ENCODE assay signal across 8 cellular contexts in genomic region chr15:78000089-78000926, GRCh38.
DNase-seq lines count a peak whose midpoint lies in the region; ATAC-seq and TF ChIP-seq lines count a peak whose summit lies in the region.

No MANE protein-coding gene starts in this region.

- peak; percentile 34 to 73 for TF ChIP-seq CTCF in right atrium auricular region (IDR thresholded peaks at IDR 0.05)

- ATAC-seq in HG03108 (IDR thresholded peaks at IDR 0.05; ENCODE audit: unreplicated experiment) (peak; percentile 66), HG02870 (IDR thresholded peaks at IDR 0.05; ENCODE audit: unreplicated experiment) (no peak)

- H3K36me3 Mint-ChIP-seq in activated naive CD4-positive, alpha-beta T cell treated with anti-CD3 and anti-CD28 coated beads, Interleukin-2, amount 10 ng/mL, durations not matched to agents 7 days and 5 days, result peaks cover 51% of the 10 kb centered on the region

- peaks cover 30% of the 10 kb centered on the region for H3K36me3 ChIP-seq in right atrium auricular region

- peaks cover 0 to 34% of the 10 kb centered on the region in 2 donors for H3K4me1 ChIP-seq in right atrium auricular region

- DNase-seq in GDM1 (lab: John Stamatoyannopoulos, UW), result peak; percentile 46
- peak; percentile 26 for DNase-seq in SKM-1 treated with dmso at 0.1 percent for 144 hours (lab: John Stamatoyannopoulos, UW; ENCODE audit: unreplicated experiment)
- peak; percentile 84 for DNase-seq in activated naive CD4-positive, alpha-beta T cell treated with anti-CD3 and anti-CD28 coated beads, Interleukin-2, amount 10 ng/mL, durations not matched to agents 7 days and 5 days
- DNase-seq in right atrium auricular region (ENCODE audit: low spot score), result no peak
- DNase-seq in stimulated activated CD4-positive, alpha-beta T cell treated with anti-CD3 and anti-CD28 coated beads, Interleukin-12 subunit alpha, Interleukin-12 subunit beta, amount 100 ng/mL, for 24 hours (ENCODE audit: low read depth in 2 of 2), result peak; percentile 60 to 73
- no peak for DNase-seq in NCI-H1092 (lab: John Stamatoyannopoulos, UW)

- H3K27me3 ChIP-seq in right atrium auricular region, result no peaks in the 10 kb centered on the region

- CTCF ChIA-PET in activated naive CD4-positive, alpha-beta T cell treated with anti-CD3 and anti-CD28 coated beads, Interleukin-2, amount 10 ng/mL, durations not matched to agents 7 days and 5 days (lab: Charles Lee), result interaction anchor here (1.0 to 4.0 kb wide), 6 partner anchors 13 to 122 kb away, joined by 3 to 51 read pairs (median 4); no protein-coding TSS in a partner anchor

- H3K27ac Mint-ChIP-seq in activated naive CD4-positive, alpha-beta T cell treated with anti-CD3 and anti-CD28 coated beads, Interleukin-2, amount 10 ng/mL, durations not matched to agents 7 days and 5 days, result peak overlapping the region; percentile 12

- H3K9me3 Mint-ChIP-seq in activated naive CD4-positive, alpha-beta T cell treated with anti-CD3 and anti-CD28 coated beads, Interleukin-2, amount 10 ng/mL, durations not matched to agents 7 days and 5 days, result no peaks in the 10 kb centered on the region

- H3K4me3 ChIP-seq in right atrium auricular region, result no peak overlapping the region

- peaks cover 2% of the 10 kb centered on the region for H3K4me1 Mint-ChIP-seq in activated naive CD4-positive, alpha-beta T cell treated with anti-CD3 and anti-CD28 coated beads, Interleukin-2, amount 10 ng/mL, durations not matched to agents 7 days and 5 days

- no peaks in the 10 kb centered on the region for H3K9me3 ChIP-seq in right atrium auricular region

- H3K27me3 Mint-ChIP-seq in activated naive CD4-positive, alpha-beta T cell treated with anti-CD3 and anti-CD28 coated beads, Interleukin-2, amount 10 ng/mL, durations not matched to agents 7 days and 5 days, result no peaks in the 10 kb centered on the region

- no peak overlapping the region for H3K4me3 Mint-ChIP-seq in activated naive CD4-positive, alpha-beta T cell treated with anti-CD3 and anti-CD28 coated beads, Interleukin-2, amount 10 ng/mL, durations not matched to agents 7 days and 5 days

- H3K27ac ChIP-seq in right atrium auricular region, result no peak overlapping the region

Comparison
In these comparisons a context has a peak if more than half of its experiments do, and no peak if none do; other contexts are left out.
1. DNase-seq: peak in GDM1 (single experiment), SKM-1 treated with dmso at 0.1 percent for 144 hours (single experiment), activated naive CD4-positive, alpha-beta T cell treated with anti-CD3 and anti-CD28 coated beads, Interleukin-2, amount 10 ng/mL, durations not matched to agents 7 days and 5 days (single experiment) and stimulated activated CD4-positive, alpha-beta T cell treated with anti-CD3 and anti-CD28 coated beads, Interleukin-12 subunit alpha, Interleukin-12 subunit beta, amount 100 ng/mL, for 24 hours (2 of 2); none in right atrium auricular region (single experiment) and NCI-H1092 (single experiment).